In genomic region chr3:25648107-25648535, GRCh38 we compare ENCODE assay signal across 8 cellular contexts. TPM values are rescaled to one million over a fixed set of nuclear protein-coding genes. Genes with fewer than 3 reads are reported as not detected.
DNase-seq lines count a peak whose midpoint lies in the region; ATAC-seq and TF ChIP-seq lines count a peak whose summit lies in the region.

No MANE protein-coding gene starts in this region.

- peak; percentile 96 for ATAC-seq in HG02943 (IDR thresholded peaks at IDR 0.05; ENCODE audit: low read depth, unreplicated experiment)

- no peak overlapping the region for H3K27ac Mint-ChIP-seq in T-helper 2 cell treated with Interferon-gamma antibody and Interleukin-4, amounts not matched to agents 5 μg/mL and 100 μg/mL, for 36 hours

- TF ChIP-seq CTCF in ascending aorta (IDR thresholded peaks at IDR 0.05): peak; percentile 66 to 86 (median 79)

- H3K36me3 ChIP-seq in ascending aorta: peaks cover 0 to 4% of the 10 kb centered on the region in 2 donors

- peaks cover 0 to 9% of the 10 kb centered on the region in 2 donors for H3K4me1 ChIP-seq in ascending aorta

- no peak overlapping the region for H3K4me3 Mint-ChIP-seq in T-helper 2 cell treated with Interferon-gamma antibody and Interleukin-4, amounts not matched to agents 5 μg/mL and 100 μg/mL, for 36 hours

- H3K36me3 Mint-ChIP-seq in T-helper 2 cell treated with Interferon-gamma antibody and Interleukin-4, amounts not matched to agents 5 μg/mL and 100 μg/mL, for 36 hours (ENCODE audit: low read depth): peaks cover 41% of the 10 kb centered on the region

- no peaks in the 10 kb centered on the region for H3K27me3 Mint-ChIP-seq in T-helper 2 cell treated with Interferon-gamma antibody and Interleukin-4, amounts not matched to agents 5 μg/mL and 100 μg/mL, for 36 hours (ENCODE audit: low read depth)

- H3K4me1 Mint-ChIP-seq in T-helper 2 cell treated with Interferon-gamma antibody and Interleukin-4, amounts not matched to agents 5 μg/mL and 100 μg/mL, for 36 hours (ENCODE audit: low read depth): peaks cover 20% of the 10 kb centered on the region

- no peak overlapping the region for H3K27ac ChIP-seq in ascending aorta

- peaks cover 14 to 20% of the 10 kb centered on the region in 2 donors for H3K9me3 ChIP-seq in ascending aorta

- intact Hi-C loops in ascending aorta (cut with DNase I): loop anchor here (5.0 to 10.0 kb wide), 3 partner anchors 107 to 1064 kb away; no protein-coding TSS in a partner anchor

- H3K4me3 ChIP-seq in ascending aorta: no peak overlapping the region

- peaks cover 29% of the 10 kb centered on the region for H3K9me3 Mint-ChIP-seq in T-helper 2 cell treated with Interferon-gamma antibody and Interleukin-4, amounts not matched to agents 5 μg/mL and 100 μg/mL, for 36 hours

- H3K27me3 ChIP-seq in ascending aorta: no peaks in the 10 kb centered on the region

- DNase-seq in NCI-H1436 (lab: John Stamatoyannopoulos, UW): peak; percentile 23
- no peak for DNase-seq in NCI-H1436 treated with DMSO at 0.1 percent for 48 hours (lab: John Stamatoyannopoulos, UW)
- peak; percentile 74 for DNase-seq in NCI-H2029 (lab: John Stamatoyannopoulos, UW)
- peak; percentile 66 for DNase-seq in T-helper 2 cell treated with Interferon-gamma antibody and Interleukin-4, amounts not matched to agents 5 μg/mL and 100 μg/mL, for 36 hours (ENCODE audit: low spot score)
- DNase-seq in ascending aorta (ENCODE audit: low spot score in 2 of 2): peak in 1 of 2 donors; percentile 84
- peak in 38 of 51 donors; percentile 3 to 76 (median 34) for DNase-seq in hypothalamus (lab: John Stamatoyannopoulos, UW)
- DNase-seq in smooth muscle cell of the brain vasculature (ENCODE audit: low read depth, low spot score): peak; percentile 72

RNA-seq across cellular contexts. Expression of gene TOP2B, which starts 16.6 kb away (rescaled TPM):
- total RNA-seq in ascending aorta: 20.0 TPM
